ENCODE assay signal across 23 cellular contexts in genomic region chr17:61647044-61647443, GRCh38. TPM values are rescaled to one million over a fixed set of nuclear protein-coding genes. Genes with fewer than 3 reads are reported as not detected.
A peak's percentile ranks its signal among the peaks of the same experiment; 100 is the strongest.
DNase-seq lines count a peak whose midpoint lies in the region; ATAC-seq and TF ChIP-seq lines count a peak whose summit lies in the region.
"Had no signal": no experiment of that assay in that cellular context is flagged by ENCODE, and none has a peak within 500 bp of the region (broad histone marks: within the 10 kb centered on the region; RNA-seq: fewer than 3 reads in every experiment).

No MANE protein-coding gene starts in this region.

- no peak overlapping the region for H3K4me2 ChIP-seq in osteoblast (ENCODE audit: insufficient read depth, low read length)

- no peak overlapping the region for H3K4me3 ChIP-seq in cardiac fibroblast (replicated peaks in 1 of 2; ENCODE audit: low read depth in 2 of 2, low read length in 2 of 2)
- no peak overlapping the region for H3K4me3 ChIP-seq in osteoblast (ENCODE audit: insufficient read depth, low read length)

- no peaks in the 10 kb centered on the region for H3K27me3 ChIP-seq in osteoblast (ENCODE audit: insufficient read depth, low read length)
- H3K27me3 ChIP-seq: BE2C had no signal

- H2AFZ ChIP-seq in osteoblast (ENCODE audit: low read length), result no peak overlapping the region
- H2AFZ ChIP-seq: parathyroid adenoma had no signal

- H3K36me3 ChIP-seq in osteoblast (ENCODE audit: insufficient read depth, low read length), result no peaks in the 10 kb centered on the region
- H3K36me3 ChIP-seq: BE2C had no signal

- no peaks in the 10 kb centered on the region for H3K79me2 ChIP-seq in osteoblast (ENCODE audit: insufficient read depth, low read length)
- H3K79me2 ChIP-seq: parathyroid adenoma had no signal

- H3K4me1 ChIP-seq in osteoblast (ENCODE audit: insufficient read depth, low read length), result peaks cover 24% of the 10 kb centered on the region
- H3K4me1 ChIP-seq: BE2C, parathyroid adenoma had no signal

- ATAC-seq in HG02798 (IDR thresholded peaks at IDR 0.05; ENCODE audit: poor library complexity, unreplicated experiment) (no peak), GM19467 (IDR thresholded peaks at IDR 0.05; ENCODE audit: unreplicated experiment) (no peak)
- ATAC-seq: naive thymus-derived CD4-positive, alpha-beta T cell; Right ventricle myocardium inferior; T-cell had no signal

- peak; percentile 84 for DNase-seq in EH (ENCODE audit: low read depth)
- peak; percentile 50 for DNase-seq in LHCN-M2 (ENCODE audit: low read depth)
- DNase-seq in cardiac fibroblast (ENCODE audit: low read depth in 2 of 2), result peak; percentile 8 to 57
- peak; percentile 17 for DNase-seq in osteoblast (ENCODE audit: insufficient read length, low spot score, missing footprints)
- no peak for DNase-seq in NCI-H2029 treated with DMSO at 0.1 percent for 48 hours (lab: John Stamatoyannopoulos, UW)
- DNase-seq in activated CD8-positive, alpha-beta memory T cell treated with anti-CD3 and anti-CD28 coated beads, Interleukin-2, amount 50 U/mL, for 48 hours, result no peak
- DNase-seq: activated naive CD4-positive, alpha-beta T cell treated with anti-CD3 and anti-CD28 coated beads for 36 hours; BE2C; Calu3; GDM1; glutamatergic neuron; mammary epithelial cell; naive thymus-derived CD4-positive, alpha-beta T cell; NCI-H187; T-cell had no signal

- H3K9me3 ChIP-seq in osteoblast (ENCODE audit: low read depth, low read length), result peaks cover 3% of the 10 kb centered on the region
- H3K9me3 ChIP-seq: BE2C had no signal

- TF ChIP-seq CTCF in cardiac fibroblast (IDR thresholded peaks at IDR 0.05; ENCODE audit: low read depth, low read length) (no peak), osteoblast (IDR thresholded peaks at IDR 0.05; ENCODE audit: extremely low read depth, low read depth, low read length) (no peak)

- peak overlapping the region; percentile 44 for H3K27ac ChIP-seq in osteoblast (ENCODE audit: low read depth, low read length)
- H3K27ac ChIP-seq: parathyroid adenoma, VCaP had no signal

- H4K20me1 ChIP-seq in osteoblast (ENCODE audit: insufficient read depth, low read length), result no peaks in the 10 kb centered on the region

RNA-seq across cellular contexts. Expression of gene NACA2, which starts 56.0 kb away (rescaled TPM):
- total RNA-seq in LHCN-M2 (2014; rRNA removed) (not detected in 2 replicates), osteoblast (under 0.01 TPM in 1 of 2 replicates, not detected in the other)
- 0.61 TPM for polyA plus RNA-seq in LHCN-M2 (2012)
- total RNA-seq: activated naive CD4-positive, alpha-beta T cell treated with anti-CD3 and anti-CD28 coated beads for 36 hours; Calu3; mammary epithelial cell; naive thymus-derived CD4-positive, alpha-beta T cell; NCI-H460; Right ventricle myocardium inferior; T-cell; ureter had no signal
- polyA plus RNA-seq: IgD-negative memory B cell; mammary epithelial cell; naive thymus-derived CD4-positive, alpha-beta T cell had no signal

Comparison
In these comparisons a context has a peak if more than half of its experiments do, and no peak if none do; other contexts are left out.
1. DNase-seq: peak in EH (single experiment), LHCN-M2 (single experiment), cardiac fibroblast (2 of 2) and osteoblast (single experiment); none in NCI-H2029 treated with DMSO at 0.1 percent for 48 hours (single experiment) and activated CD8-positive, alpha-beta memory T cell treated with anti-CD3 and anti-CD28 coated beads, Interleukin-2, amount 50 U/mL, for 48 hours (single experiment).